Comparison of ENCODE assay signal across 8 cellular contexts in the genomic region with DNA sequence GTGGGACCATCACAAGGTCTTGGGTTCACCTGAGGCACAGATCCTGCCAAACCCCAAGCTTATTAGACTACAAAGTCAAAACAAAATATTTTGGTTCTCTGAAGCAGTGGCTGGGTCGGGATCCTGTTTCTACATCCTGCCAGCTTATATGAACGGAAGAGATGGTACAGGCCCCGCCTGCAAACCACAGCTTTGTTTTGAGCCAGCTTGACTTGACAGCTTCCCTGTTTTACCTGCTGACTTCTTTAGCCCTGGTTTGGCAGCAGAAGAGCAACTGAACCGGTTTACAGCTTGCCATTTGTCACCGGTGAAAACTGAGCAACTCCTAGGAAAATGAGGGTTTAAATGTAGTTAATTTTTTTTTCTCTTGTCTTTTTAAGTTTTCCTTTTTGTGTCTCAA. TPM values are rescaled to one million over a fixed set of nuclear protein-coding genes. Genes with fewer than 3 reads are reported as not detected.
DNase-seq lines count a peak whose midpoint lies in the region; ATAC-seq and TF ChIP-seq lines count a peak whose summit lies in the region.

No MANE protein-coding gene starts in this region.

- no peak for TF ChIP-seq CTCF in gastroesophageal sphincter (IDR thresholded peaks at IDR 0.05)

- no peak for TF ChIP-seq POLR2A in gastroesophageal sphincter (IDR thresholded peaks at IDR 0.05)

- H3K27me3 ChIP-seq in gastroesophageal sphincter: no peaks in the 10 kb centered on the region

- H3K4me3 ChIP-seq in gastroesophageal sphincter: no peak overlapping the region
- H3K4me3 ChIP-seq in skin epidermis: peak overlapping the region in 1 of 7 experiments; percentile 13

- DNase-seq in ELR (ENCODE audit: low read depth): peak; percentile 30
- peak; percentile 75 to 91 for DNase-seq in NOMO-1 (lab: John Stamatoyannopoulos, UW; ENCODE audit: unreplicated experiment in 2 of 2)
- DNase-seq in activated T-cell treated with anti-CD3 and anti-CD28 coated beads for 4 hours: peak; percentile 48
- no peak for DNase-seq in foreskin melanocyte

- no peak for TF ChIP-seq EP300 in gastroesophageal sphincter (IDR thresholded peaks at IDR 0.05)

- no peaks in the 10 kb centered on the region for H3K9me3 ChIP-seq in gastroesophageal sphincter

- WGBS in gastroesophageal sphincter (ENCODE audit: low coverage in 1 of 2), 2 donors: 33 to 42% methylated on average over 5 of the region's 5 CpGs

- H3K27ac ChIP-seq in gastroesophageal sphincter (peak overlapping the region in 3 of 4 donors; percentile 3 to 49 (median 37)), skin epidermis (peak overlapping the region in 20 of 21 experiments; percentile 4 to 89 (median 70))

- H3K36me3 ChIP-seq in gastroesophageal sphincter: no peaks in the 10 kb centered on the region

- H3K4me1 ChIP-seq in gastroesophageal sphincter: peaks cover 5 to 62% (median 27%) of the 10 kb centered on the region in 3 donors

- ATAC-seq in HG02763 (IDR thresholded peaks at IDR 0.05; ENCODE audit: unreplicated experiment) (peak; percentile 62), gastroesophageal sphincter (no peak), HG03045 (IDR thresholded peaks at IDR 0.05; ENCODE audit: unreplicated experiment) (no peak)

RNA-seq across cellular contexts. Expression of a gene that starts 11.4 kb away (rescaled TPM):
- total RNA-seq in gastroesophageal sphincter: 10 to 100 TPM; 32.7 to 81.8 (median 38.2) TPM

RNA-seq across cellular contexts. Expression of a gene that starts 29.3 kb away (rescaled TPM):
- 100 to 1,000 TPM; 113 to 179 (median 160) TPM for total RNA-seq in gastroesophageal sphincter

RNA-seq across cellular contexts. Expression of a gene that starts 32.5 kb away (rescaled TPM):
- 1 to 10 TPM; 1.2 to 7.8 (median 2.2) TPM for total RNA-seq in gastroesophageal sphincter

RNA-seq across cellular contexts. Expression of a gene that starts 55.2 kb away (rescaled TPM):
- under 1 TPM in 1 of 4 donors, not detected in 3; 0.12 TPM for total RNA-seq in gastroesophageal sphincter
